8 cellular contexts compared by ENCODE assay signal in genomic region chr4:165208741-165209388, GRCh38. TPM values are rescaled to one million over a fixed set of nuclear protein-coding genes. Genes with fewer than 3 reads are reported as not detected.
A peak's percentile ranks its signal among the peaks of the same experiment; 100 is the strongest.
DNase-seq lines count a peak whose midpoint lies in the region; ATAC-seq and TF ChIP-seq lines count a peak whose summit lies in the region.

No MANE protein-coding gene starts in this region.

- H3K4me1 Mint-ChIP-seq in H9: peaks cover 44 to 54% of the 10 kb centered on the region in 2 experiments
- peaks cover 68% of the 10 kb centered on the region for H3K4me1 Mint-ChIP-seq in dendritic cell treated with granulocyte-macrophage colony-stimulating factor and Interleukin-4, amounts not matched to agents 40 ng/mL and 50 ng/mL, for 4 days (ENCODE audit: low read depth)

- no peak overlapping the region for H2BK12ac ChIP-seq in H9 (ENCODE audit: insufficient read length, low read depth, low read length)
- no peak overlapping the region for H2BK12ac ChIP-seq in trophoblast cell (ENCODE audit: low read length)

- H3K4me2 ChIP-seq in H9 (ENCODE audit: insufficient read depth, insufficient read length, low read length) (peak overlapping the region; percentile 79), OCI-LY1 (ENCODE audit: low read length) (peak overlapping the region; percentile 89), trophoblast cell (ENCODE audit: low read length) (no peak overlapping the region)

- H2AK5ac ChIP-seq in H9 (ENCODE audit: insufficient read length, low read length) (no peak overlapping the region), trophoblast cell (ENCODE audit: low read length) (no peak overlapping the region)

- H3K23ac ChIP-seq in H9 (ENCODE audit: insufficient read length, low read depth, low read length) (no peak overlapping the region), trophoblast cell (ENCODE audit: low read length) (no peak overlapping the region)

- DNase-seq in H9: no peak
- no peak for DNase-seq in trophoblast cell
- no peak for DNase-seq in foreskin keratinocyte
- no peak for DNase-seq in Peyer's patch
- no peak for DNase-seq in SW480 (ENCODE audit: low spot score)
- DNase-seq in NOMO-1 treated with dmso at 0.1 percent for 144 hours (lab: John Stamatoyannopoulos, UW; ENCODE audit: unreplicated experiment): no peak

- intact Hi-C loops in dendritic cell treated with granulocyte-macrophage colony-stimulating factor and Interleukin-4, amounts not matched to agents 40 ng/mL and 50 ng/mL, for 4 days (cut with micrococcal nuclease): loop anchor here (1.0 to 5.0 kb wide), 2 partner anchors 77 to 97 kb away; partner anchors contain the start of gene TMEM192

- H2BK20ac ChIP-seq in H9 (ENCODE audit: low read depth, low read length, poor library complexity, severe bottlenecking): no peak overlapping the region

- H4K8ac ChIP-seq in H9 (replicated peaks; ENCODE audit: insufficient read length, low read depth, low read length): no peak overlapping the region
- H4K8ac ChIP-seq in trophoblast cell (ENCODE audit: low read depth, low read length): no peak overlapping the region

- H2BK15ac ChIP-seq in H9 (ENCODE audit: low read depth, low read length): no peak overlapping the region

- TF ChIP-seq POLR2A in Peyer's patch (IDR thresholded peaks at IDR 0.05): no peak

- no peak overlapping the region for H3K14ac ChIP-seq in H9 (ENCODE audit: insufficient read depth, low read length)
- no peak overlapping the region for H3K14ac ChIP-seq in trophoblast cell (ENCODE audit: low read length)

- H3K27me3 ChIP-seq in H9 (ENCODE audit: insufficient read depth, low read length): no peaks in the 10 kb centered on the region; the same call in 1 of the 2 replicates
- H3K27me3 ChIP-seq in OCI-LY1 (ENCODE audit: insufficient read depth, low read length): no peaks in the 10 kb centered on the region
- no peaks in the 10 kb centered on the region for H3K27me3 ChIP-seq in trophoblast cell (ENCODE audit: insufficient read depth, low read length)
- no peaks in the 10 kb centered on the region for H3K27me3 ChIP-seq in foreskin keratinocyte
- H3K27me3 ChIP-seq in Peyer's patch: no peaks in the 10 kb centered on the region

- peaks cover 5% of the 10 kb centered on the region; the same call in 1 of the 2 replicates for H3K4me1 ChIP-seq in H9 (ENCODE audit: insufficient read depth, low read length)
- H3K4me1 ChIP-seq in OCI-LY1 (ENCODE audit: insufficient read depth, low read length, severe bottlenecking): peaks cover 43% of the 10 kb centered on the region
- H3K4me1 ChIP-seq in trophoblast cell (ENCODE audit: control insufficient read depth in 1 of 2, insufficient read depth in 2 of 2, low read length in 2 of 2): peaks cover 2 to 9% of the 10 kb centered on the region in 2 experiments
- peaks cover 28% of the 10 kb centered on the region for H3K4me1 ChIP-seq in foreskin keratinocyte
- peaks cover 0 to 17% (median 6%) of the 10 kb centered on the region in 4 donors for H3K4me1 ChIP-seq in Peyer's patch

- H3K56ac ChIP-seq in H9 (ENCODE audit: insufficient read length, low read depth, low read length): no peak overlapping the region

- H2AFZ ChIP-seq in H9 (ENCODE audit: low read length): no peak overlapping the region
- no peak overlapping the region for H2AFZ ChIP-seq in OCI-LY1 (ENCODE audit: low read length)
- H2AFZ ChIP-seq in trophoblast cell (ENCODE audit: insufficient read depth, low read length, poor library complexity): no peak overlapping the region

- no CpG with 5 or more reads among the region's 10 CpGs for WGBS in H9 (ENCODE audit: extremely low coverage, insufficient read length, low lambda C conversion rate)
- no CpG with 5 or more reads among the region's 10 CpGs for WGBS in trophoblast cell (ENCODE audit: extremely low coverage, insufficient coverage, insufficient read length)

- no peak for ATAC-seq in foreskin keratinocyte

- no peak overlapping the region for H3K9ac ChIP-seq in H9 (ENCODE audit: extremely low read depth, insufficient read length, low read length)
- peak overlapping the region; percentile 2; the same call in 1 of the 2 replicates for H3K9ac ChIP-seq in OCI-LY1 (ENCODE audit: low read length)
- H3K9ac ChIP-seq in trophoblast cell (ENCODE audit: low read length): no peak overlapping the region

- H3K36me3 ChIP-seq in OCI-LY1 (ENCODE audit: insufficient read depth, low read length): no peaks in the 10 kb centered on the region
- no peaks in the 10 kb centered on the region for H3K36me3 ChIP-seq in trophoblast cell (ENCODE audit: control insufficient read depth in 1 of 2, insufficient read depth in 2 of 2, low read length in 2 of 2)
- H3K36me3 ChIP-seq in Peyer's patch: no peaks in the 10 kb centered on the region

- H2BK120ac ChIP-seq in H9 (ENCODE audit: low read depth, low read length, poor library complexity, severe bottlenecking) (no peak overlapping the region), trophoblast cell (ENCODE audit: insufficient read depth, low read length, poor library complexity) (no peak overlapping the region)

- H3K9me3 ChIP-seq in H9 (ENCODE audit: control insufficient read depth, low read depth, low read length) (no peaks in the 10 kb centered on the region), OCI-LY1 (ENCODE audit: low read length) (no peaks in the 10 kb centered on the region), trophoblast cell (ENCODE audit: insufficient read depth, low read depth, low read length) (no peaks in the 10 kb centered on the region), Peyer's patch (no peaks in the 10 kb centered on the region)

- H3K23me2 ChIP-seq in H9 (ENCODE audit: insufficient read length, low read depth, low read length, poor library complexity, severe bottlenecking): peaks cover 6% of the 10 kb centered on the region

- no peak overlapping the region for H4K12ac ChIP-seq in trophoblast cell (ENCODE audit: low read depth, low read length)

- no peak overlapping the region for H4K91ac ChIP-seq in H9 (ENCODE audit: insufficient read length, low read depth, low read length)
- no peak overlapping the region for H4K91ac ChIP-seq in trophoblast cell (ENCODE audit: low read depth, low read length)

- H3K27ac ChIP-seq in H9 (ENCODE audit: insufficient read length, low read depth, low read length): no peak overlapping the region
- H3K27ac ChIP-seq in OCI-LY1 (ENCODE audit: low read depth, low read length, poor library complexity, severe bottlenecking): no peak overlapping the region
- H3K27ac ChIP-seq in trophoblast cell (ENCODE audit: low read depth, low read length): no peak overlapping the region
- H3K27ac ChIP-seq in foreskin keratinocyte: no peak overlapping the region
- no peak overlapping the region for H3K27ac ChIP-seq in Peyer's patch

- no peaks in the 10 kb centered on the region for H3K9me3 Mint-ChIP-seq in H9
- H3K9me3 Mint-ChIP-seq in dendritic cell treated with granulocyte-macrophage colony-stimulating factor and Interleukin-4, amounts not matched to agents 40 ng/mL and 50 ng/mL, for 4 days: no peaks in the 10 kb centered on the region

- H3K9me2 ChIP-seq in OCI-LY1 (ENCODE audit: low read depth, low read length): no peaks in the 10 kb centered on the region

- no peaks in the 10 kb centered on the region for H4K20me1 ChIP-seq in H9 (ENCODE audit: control insufficient read depth, insufficient read depth, insufficient read length)
- no peaks in the 10 kb centered on the region for H4K20me1 ChIP-seq in OCI-LY1 (ENCODE audit: insufficient read depth, low read length)

- H3K27ac Mint-ChIP-seq in H9: no peak overlapping the region
- H3K27ac Mint-ChIP-seq in dendritic cell treated with granulocyte-macrophage colony-stimulating factor and Interleukin-4, amounts not matched to agents 40 ng/mL and 50 ng/mL, for 4 days: no peak overlapping the region

- peak overlapping the region; percentile 80 to 89 for H3K4me3 Mint-ChIP-seq in H9
- H3K4me3 Mint-ChIP-seq in dendritic cell treated with granulocyte-macrophage colony-stimulating factor and Interleukin-4, amounts not matched to agents 40 ng/mL and 50 ng/mL, for 4 days: peak overlapping the region; percentile 39

- no peak overlapping the region for H3K18ac ChIP-seq in H9 (ENCODE audit: insufficient read length, low read depth, low read length)
- H3K18ac ChIP-seq in trophoblast cell (ENCODE audit: low read length): no peak overlapping the region

- H3K79me1 ChIP-seq in H9 (ENCODE audit: insufficient read depth, low read depth, low read length, poor library complexity, severe bottlenecking): no peaks in the 10 kb centered on the region
- no peaks in the 10 kb centered on the region for H3K79me1 ChIP-seq in trophoblast cell (ENCODE audit: low read length)

- peaks cover 16% of the 10 kb centered on the region for H3K27me3 Mint-ChIP-seq in H9 (ENCODE audit: low read depth)
- no peaks in the 10 kb centered on the region for H3K27me3 Mint-ChIP-seq in dendritic cell treated with granulocyte-macrophage colony-stimulating factor and Interleukin-4, amounts not matched to agents 40 ng/mL and 50 ng/mL, for 4 days

- no peak overlapping the region for H3T11ph ChIP-seq in H9 (ENCODE audit: low read length)

- H3K4me3 ChIP-seq in OCI-LY1 (ENCODE audit: low read depth, low read length, poor library complexity, severe bottlenecking): peak overlapping the region; percentile 95
- H3K4me3 ChIP-seq in trophoblast cell (ENCODE audit: low read depth, low read length): no peak overlapping the region
- peak overlapping the region in 1 of 4 donors; percentile 98 for H3K4me3 ChIP-seq in Peyer's patch

- TF ChIP-seq CTCF in H9 (conservative IDR thresholded peaks at IDR 0.05): no peak
- no peak for TF ChIP-seq CTCF in OCI-LY1 (IDR thresholded peaks at IDR 0.05; ENCODE audit: low read length)
- TF ChIP-seq CTCF in foreskin keratinocyte (conservative IDR thresholded peaks at IDR 0.05): no peak
- no peak for TF ChIP-seq CTCF in Peyer's patch (IDR thresholded peaks at IDR 0.05)

- peaks cover 3% of the 10 kb centered on the region; the same call in 1 of the 2 replicates for H3K79me2 ChIP-seq in H9 (ENCODE audit: insufficient read depth, low read length)
- peaks cover 20% of the 10 kb centered on the region for H3K79me2 ChIP-seq in OCI-LY1 (ENCODE audit: insufficient read depth, low read length)
- peaks cover 2% of the 10 kb centered on the region for H3K79me2 ChIP-seq in trophoblast cell (ENCODE audit: control insufficient read depth, insufficient read depth, low read length, poor library complexity)

- H3K4ac ChIP-seq in H9 (ENCODE audit: low read depth, low read length) (no peak overlapping the region), trophoblast cell (ENCODE audit: low read depth, low read length) (peak overlapping the region; percentile 56)

- H2BK5ac ChIP-seq in H9 (ENCODE audit: insufficient read length, low read length): no peak overlapping the region
- no peak overlapping the region for H2BK5ac ChIP-seq in trophoblast cell (ENCODE audit: low read depth, low read length, poor library complexity)

- no peak overlapping the region for H4K5ac ChIP-seq in H9 (ENCODE audit: insufficient read length, low read depth, low read length)

- no peaks in the 10 kb centered on the region; the same call in 1 of the 2 replicates for H3F3A ChIP-seq in OCI-LY1 (ENCODE audit: insufficient read depth, low read length)

- H3K36me3 Mint-ChIP-seq in H9 (ENCODE audit: insufficient read depth in 1 of 3, low read depth in 3 of 3): no peaks in the 10 kb centered on the region; a peak in 1 of 7 replicates
- no peaks in the 10 kb centered on the region for H3K36me3 Mint-ChIP-seq in dendritic cell treated with granulocyte-macrophage colony-stimulating factor and Interleukin-4, amounts not matched to agents 40 ng/mL and 50 ng/mL, for 4 days (ENCODE audit: low read depth)

RNA-seq across cellular contexts. Expression of gene KLHL2, which starts 1.5 kb away (rescaled TPM):
- total RNA-seq in H9 (2021) (14.3 and 14.4 TPM in 2 replicates), foreskin keratinocyte (14.0 and 16.7 TPM in 2 replicates), Peyer's patch (10 to 100 TPM in 2 of 4 donors, 1 to 10 TPM in 2; 6.1 to 26.4 (median 10.6) TPM)
- 4.3 and 5.0 TPM in 2 replicates for polyA plus RNA-seq in trophoblast cell (2013)
- 5.2 and 7.4 TPM in 2 replicates for polyA plus RNA-seq in foreskin keratinocyte
